ENCODE assay signal across 8 cellular contexts in genomic region chr19:17303940-17304267, GRCh38. TPM values are rescaled to one million over a fixed set of nuclear protein-coding genes. Genes with fewer than 3 reads are reported as not detected.
DNase-seq lines count a peak whose midpoint lies in the region; ATAC-seq and TF ChIP-seq lines count a peak whose summit lies in the region.

No MANE protein-coding gene starts in this region.

- no peaks in the 10 kb centered on the region for H3K27me3 Mint-ChIP-seq in CD4-positive, CD25-positive, alpha-beta regulatory T cell
- H3K27me3 Mint-ChIP-seq in nephron progenitor cell (ENCODE audit: low read depth, poor library complexity): peaks cover 3% of the 10 kb centered on the region

- H3K4me1 ChIP-seq in CD4-positive, CD25-positive, alpha-beta regulatory T cell (ENCODE audit: control insufficient read depth, insufficient read depth, low read length, poor library complexity, severe bottlenecking): peaks cover 40% of the 10 kb centered on the region

- no peaks in the 10 kb centered on the region for H3K36me3 ChIP-seq in CD4-positive, CD25-positive, alpha-beta regulatory T cell (ENCODE audit: control insufficient read depth, insufficient read depth, low read length)

- peak overlapping the region in 2 of 3 donors; percentile 14 to 58 for H3K27ac Mint-ChIP-seq in CD4-positive, CD25-positive, alpha-beta regulatory T cell
- H3K27ac Mint-ChIP-seq in nephron progenitor cell: no peak overlapping the region

- TF ChIP-seq CTCF in coronary artery (IDR thresholded peaks at IDR 0.05) (no peak), nephron progenitor cell (IDR thresholded peaks at IDR 0.05) (no peak)

- H3K4me3 Mint-ChIP-seq in CD4-positive, CD25-positive, alpha-beta regulatory T cell: peak overlapping the region; percentile 80 to 96 (median 84)
- peak overlapping the region; percentile 74 for H3K4me3 Mint-ChIP-seq in nephron progenitor cell

- no peak for ATAC-seq in CD4-positive, CD25-positive, alpha-beta regulatory T cell (ENCODE audit: low read depth in 2 of 2)
- no peak for ATAC-seq in GM18520 (IDR thresholded peaks at IDR 0.05; ENCODE audit: unreplicated experiment)

- H3K27me3 ChIP-seq in CD4-positive, CD25-positive, alpha-beta regulatory T cell (ENCODE audit: control insufficient read depth, insufficient read depth, low read length): no peaks in the 10 kb centered on the region

- H3K4me3 ChIP-seq in CD4-positive, CD25-positive, alpha-beta regulatory T cell (ENCODE audit: low read depth, low read length): peak overlapping the region; percentile 32
- H3K4me3 ChIP-seq in coronary artery: peak overlapping the region; percentile 86

- no peaks in the 10 kb centered on the region for H3K36me3 Mint-ChIP-seq in CD4-positive, CD25-positive, alpha-beta regulatory T cell
- peaks cover 13% of the 10 kb centered on the region for H3K36me3 Mint-ChIP-seq in nephron progenitor cell (ENCODE audit: low read depth)

- no peaks in the 10 kb centered on the region for H3K9me3 ChIP-seq in CD4-positive, CD25-positive, alpha-beta regulatory T cell (ENCODE audit: control insufficient read depth in 2 of 2, low read length in 2 of 2)

- peaks cover 6 to 48% (median 23%) of the 10 kb centered on the region in 4 donors for H3K4me1 Mint-ChIP-seq in CD4-positive, CD25-positive, alpha-beta regulatory T cell
- peaks cover 40% of the 10 kb centered on the region for H3K4me1 Mint-ChIP-seq in nephron progenitor cell

- peak overlapping the region; percentile 72 for H3K27ac ChIP-seq in CD4-positive, CD25-positive, alpha-beta regulatory T cell (ENCODE audit: insufficient read depth, low read length, poor library complexity, severe bottlenecking)
- H3K27ac ChIP-seq in coronary artery: peak overlapping the region; percentile 82 to 94

- no peak for DNase-seq in CD4-positive, CD25-positive, alpha-beta regulatory T cell
- DNase-seq in NCI-H69 (lab: John Stamatoyannopoulos, UW): peak; percentile 33
- no peak for DNase-seq in coronary artery (ENCODE audit: low spot score)
- DNase-seq in nephron progenitor cell: no peak
- DNase-seq in DMS53 (lab: John Stamatoyannopoulos, UW): no peak
- no peak for DNase-seq in COR-L47 (lab: John Stamatoyannopoulos, UW)
- DNase-seq in KG1 (lab: John Stamatoyannopoulos, UW): no peak

- no peaks in the 10 kb centered on the region for H3K9me3 Mint-ChIP-seq in CD4-positive, CD25-positive, alpha-beta regulatory T cell
- H3K9me3 Mint-ChIP-seq in nephron progenitor cell: peaks cover under 1% of the 10 kb centered on the region

RNA-seq across cellular contexts. Expression of gene ABHD8, which starts 0.7 kb away (rescaled TPM):
- total RNA-seq in CD4-positive, CD25-positive, alpha-beta regulatory T cell: 5.1 TPM
- polyA plus RNA-seq in CD4-positive, CD25-positive, alpha-beta regulatory T cell: 1 to 10 TPM; 5.6 to 8.7 (median 6.4) TPM

RNA-seq across cellular contexts. Expression of gene MRPL34, which starts 1.8 kb away (rescaled TPM):
- total RNA-seq in CD4-positive, CD25-positive, alpha-beta regulatory T cell: 37.1 TPM
- 100 to 1,000 TPM; 223 to 248 (median 236) TPM for polyA plus RNA-seq in CD4-positive, CD25-positive, alpha-beta regulatory T cell

RNA-seq across cellular contexts. Expression of gene DDA1, which starts 5.5 kb away (rescaled TPM):
- total RNA-seq in CD4-positive, CD25-positive, alpha-beta regulatory T cell: 43.8 TPM
- 10 to 100 TPM; 26.7 to 38.6 (median 32.0) TPM for polyA plus RNA-seq in CD4-positive, CD25-positive, alpha-beta regulatory T cell

RNA-seq across cellular contexts. Expression of gene ANKLE1, which starts 22.2 kb away (rescaled TPM):
- 1.8 TPM for total RNA-seq in CD4-positive, CD25-positive, alpha-beta regulatory T cell
- 1 to 10 TPM in 2 of 4 donors, under 1 TPM in 2; 0.15 to 1.0 (median 0.96) TPM for polyA plus RNA-seq in CD4-positive, CD25-positive, alpha-beta regulatory T cell

RNA-seq across cellular contexts. Expression of gene ANO8, which starts 30.8 kb away (rescaled TPM):
- total RNA-seq in CD4-positive, CD25-positive, alpha-beta regulatory T cell: 17.8 TPM
- under 1 TPM in 3 of 4 donors, not detected in 1; 0.06 to 0.11 (median 0.08) TPM for polyA plus RNA-seq in CD4-positive, CD25-positive, alpha-beta regulatory T cell
